Comparison of ENCODE assay signal across 16 cellular contexts in the genomic region with DNA sequence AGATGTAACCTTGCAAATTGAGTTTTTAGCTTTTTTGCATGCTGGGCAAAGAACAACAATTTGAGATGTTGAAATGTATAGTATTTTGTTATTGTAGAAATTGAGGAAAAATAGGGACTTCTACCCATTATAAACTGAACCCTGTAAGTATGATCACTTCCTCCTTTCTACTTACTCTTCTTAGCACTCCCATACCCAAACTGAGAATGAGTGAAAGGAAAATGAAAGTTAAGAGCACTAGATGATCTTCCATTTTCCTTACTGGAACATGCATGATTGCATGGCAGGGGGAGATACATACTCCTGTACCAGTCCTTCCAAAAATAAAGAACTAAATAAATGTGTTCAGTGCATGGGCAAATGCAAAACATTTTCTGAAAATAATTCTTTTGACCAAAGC.
DNase-seq lines count a peak whose midpoint lies in the region; ATAC-seq and TF ChIP-seq lines count a peak whose summit lies in the region.
"Had no signal": no experiment of that assay in that cellular context is flagged by ENCODE, and none has a peak within 500 bp of the region (broad histone marks: within the 10 kb centered on the region; RNA-seq: fewer than 3 reads in every experiment).

No MANE protein-coding gene starts in this region.

- no peaks in the 10 kb centered on the region for H3K9me3 Mint-ChIP-seq in stimulated activated effector memory CD8-positive, alpha-beta T cell treated with anti-CD3 and anti-CD28 coated beads, Interleukin-12 subunit alpha, Interleukin-12 subunit beta, amount 100 ng/mL, for 72 hours
- H3K9me3 Mint-ChIP-seq: T-cell had no signal

- DNase-seq in GM12864 (ENCODE audit: low read depth), result peak; percentile 27
- DNase-seq in NCI-H1436 treated with DMSO at 0.1 percent for 48 hours (lab: John Stamatoyannopoulos, UW), result no peak
- no peak for DNase-seq in central memory CD4-positive, alpha-beta T cell
- DNase-seq in NCI-H1930 (lab: John Stamatoyannopoulos, UW), result no peak
- DNase-seq in stimulated activated effector memory CD8-positive, alpha-beta T cell treated with anti-CD3 and anti-CD28 coated beads, Interleukin-12 subunit alpha, Interleukin-12 subunit beta, amount 100 ng/mL, for 72 hours (ENCODE audit: low spot score in 2 of 2), result no peak
- DNase-seq: activated CD4-positive, alpha-beta T cell treated with anti-CD3 and anti-CD28 coated beads for 4 hours; AML-193; body of pancreas; effector memory CD4-positive, alpha-beta T cell; kidney; NCI-H1694 treated with DMSO at 0.1 percent for 48 hours; stimulated activated naive CD4-positive, alpha-beta T cell; T-cell had no signal

- H3K36me3 Mint-ChIP-seq in stimulated activated effector memory CD8-positive, alpha-beta T cell treated with anti-CD3 and anti-CD28 coated beads, Interleukin-12 subunit alpha, Interleukin-12 subunit beta, amount 100 ng/mL, for 72 hours, result peaks cover 28% of the 10 kb centered on the region

- no peaks in the 10 kb centered on the region for H3K4me1 Mint-ChIP-seq in stimulated activated effector memory CD8-positive, alpha-beta T cell treated with anti-CD3 and anti-CD28 coated beads, Interleukin-12 subunit alpha, Interleukin-12 subunit beta, amount 100 ng/mL, for 72 hours

- H3K27ac Mint-ChIP-seq in stimulated activated effector memory CD8-positive, alpha-beta T cell treated with anti-CD3 and anti-CD28 coated beads, Interleukin-12 subunit alpha, Interleukin-12 subunit beta, amount 100 ng/mL, for 72 hours, result no peak overlapping the region
- H3K27ac Mint-ChIP-seq: T-cell had no signal

- no peak overlapping the region for H3K4me3 Mint-ChIP-seq in stimulated activated effector memory CD8-positive, alpha-beta T cell treated with anti-CD3 and anti-CD28 coated beads, Interleukin-12 subunit alpha, Interleukin-12 subunit beta, amount 100 ng/mL, for 72 hours
- H3K4me3 Mint-ChIP-seq: T-cell had no signal

- H3K4me3 ChIP-seq in GM12864 (ENCODE audit: low read depth, low read length), result no peak overlapping the region
- H3K4me3 ChIP-seq: body of pancreas had no signal

- no peak for TF ChIP-seq CTCF in GM12864 (IDR thresholded peaks at IDR 0.05; ENCODE audit: low read depth, low read length, missing control alignments)

- peak; percentile 78 for ATAC-seq in GM18909 (IDR thresholded peaks at IDR 0.05; ENCODE audit: poor library complexity, unreplicated experiment)
- ATAC-seq in GM21737 (IDR thresholded peaks at IDR 0.05; ENCODE audit: unreplicated experiment), result peak; percentile 88
- peak; percentile 52 for ATAC-seq in HG03457 (IDR thresholded peaks at IDR 0.05; ENCODE audit: unreplicated experiment)
- ATAC-seq in stimulated activated effector memory CD8-positive, alpha-beta T cell treated with anti-CD3 and anti-CD28 coated beads, Interleukin-12 subunit alpha, Interleukin-12 subunit beta, amount 100 ng/mL, for 72 hours, result no peak
- ATAC-seq: body of pancreas, T-cell had no signal
